In the genomic region with DNA sequence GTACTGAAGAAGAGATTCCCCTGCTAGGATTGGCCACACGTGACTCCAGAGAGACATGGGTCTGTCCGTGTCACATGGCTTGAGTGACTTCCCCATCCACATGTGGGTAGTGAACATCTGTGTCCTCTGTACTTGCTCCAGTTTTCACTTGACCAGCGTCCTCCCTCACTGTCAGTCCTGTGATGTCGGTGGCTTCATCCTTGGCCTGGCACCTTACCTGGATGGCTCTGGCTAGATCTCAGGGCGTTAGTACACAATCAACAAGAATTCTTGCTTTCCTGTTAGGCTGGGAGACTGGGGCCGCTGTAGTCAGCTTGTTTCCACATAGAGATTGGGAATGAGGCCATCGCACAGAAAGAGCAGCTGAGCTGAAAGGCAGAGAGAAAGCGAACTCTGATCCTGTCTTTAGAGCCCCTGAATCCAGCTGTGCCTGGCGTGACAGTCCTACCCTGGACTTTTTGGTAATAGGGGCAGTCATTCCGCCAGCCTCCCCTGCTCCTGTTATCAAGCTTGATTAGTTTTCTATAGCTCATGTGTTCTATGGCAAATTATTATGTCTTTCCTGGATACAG, we compare ENCODE assay signal across 20 cellular contexts.
"Had no signal": no experiment of that assay in that cellular context is flagged by ENCODE, and none has a peak within 500 bp of the region (broad histone marks: within the 10 kb centered on the region; RNA-seq: fewer than 3 reads in every experiment).

No MANE protein-coding gene starts in this region.

- ATAC-seq: activated T-cell treated with anti-CD3 and anti-CD28 coated beads, Interleukin-2, amount 50 U/mL, for 4 hours; stimulated activated naive B cell treated with anti-CD40 and anti-IgM and Interleukin-4, amounts not matched to agents 10 μg/mL and 1 μg/mL and 100 μg/mL, for 72 hours; WTC11 had no signal

- H3K27ac Mint-ChIP-seq: activated naive CD8-positive, alpha-beta T cell; activated T-helper 2 cell treated with anti-CD3 and anti-CD28 coated beads, Interferon-gamma antibody, Interleukin-2, Interleukin-4, amounts not matched to agents 10 μg/mL and 5 μg/mL and 100 μg/mL, durations not matched to agents 14 hours and 24 hours and 36 hours; T-helper 1 cell treated with Interleukin-12 subunit alpha and Interleukin-12 subunit beta and Interleukin-4 antibody, amounts not matched to agents 30 μg/mL and 1 μg/mL, for 36 hours; WTC11 had no signal

- H3K36me3 Mint-ChIP-seq: WTC11 had no signal

- H3K4me3 ChIP-seq: colonic mucosa, hepatocyte, tibial artery had no signal

- H3K4me3 Mint-ChIP-seq: activated naive CD8-positive, alpha-beta T cell; activated T-cell treated with anti-CD3 and anti-CD28 coated beads, Interleukin-2, amount 50 U/mL, for 4 hours; central memory CD8-positive, alpha-beta T cell; stimulated activated naive B cell treated with anti-CD40 and anti-IgM and Interleukin-4, amounts not matched to agents 10 μg/mL and 1 μg/mL and 100 μg/mL, for 72 hours; T-helper 1 cell treated with Interleukin-12 subunit alpha and Interleukin-12 subunit beta and Interleukin-4 antibody, amounts not matched to agents 30 μg/mL and 1 μg/mL, for 36 hours; WTC11 had no signal

- H3K9me3 Mint-ChIP-seq: activated T-cell treated with anti-CD3 and anti-CD28 coated beads, Interleukin-2, amount 50 U/mL, for 4 hours; activated T-helper 2 cell treated with anti-CD3 and anti-CD28 coated beads, Interferon-gamma antibody, Interleukin-2, Interleukin-4, amounts not matched to agents 10 μg/mL and 5 μg/mL and 100 μg/mL, durations not matched to agents 14 hours and 24 hours and 36 hours; central memory CD8-positive, alpha-beta T cell; immature natural killer cell; naive B cell; T-helper 1 cell treated with Interleukin-12 subunit alpha and Interleukin-12 subunit beta and Interleukin-4 antibody, amounts not matched to agents 30 μg/mL and 1 μg/mL, for 36 hours; WTC11 had no signal

- H3K4me1 ChIP-seq: colonic mucosa had no signal

- DNase-seq: activated CD8-positive, alpha-beta memory T cell treated with anti-CD3 and anti-CD28 coated beads, Interleukin-2, amount 50 U/mL, for 4 hours; activated naive CD4-positive, alpha-beta T cell; activated T-cell treated with anti-CD3 and anti-CD28 coated beads, Interleukin-2, amount 50 U/mL, for 4 hours; colonic mucosa; foreskin fibroblast; immature natural killer cell; mesendoderm; naive B cell; occipital lobe; stimulated activated CD4-positive, alpha-beta T cell treated with anti-CD3 and anti-CD28 coated beads, Interleukin-2, amount 100 ng/mL, for 48 hours; stimulated activated CD8-positive, alpha-beta memory T cell treated with anti-CD3 and anti-CD28 coated beads, Interleukin-4, amount 100 ng/mL, for 48 hours; stimulated activated naive B cell treated with anti-CD40 and anti-IgM and Interleukin-4, amounts not matched to agents 10 μg/mL and 1 μg/mL and 100 μg/mL, for 72 hours; T1000 had no signal

- H3K36me3 ChIP-seq: colonic mucosa had no signal

- H3K27ac ChIP-seq: colonic mucosa, hepatocyte, tibial artery had no signal

- H3K27me3 ChIP-seq: colonic mucosa, hepatocyte, tibial artery had no signal

- H3K4me2 ChIP-seq: hepatocyte had no signal

- H3K79me2 ChIP-seq: hepatocyte had no signal

- H3K27me3 Mint-ChIP-seq: activated naive CD8-positive, alpha-beta T cell; central memory CD8-positive, alpha-beta T cell; naive B cell; stimulated activated naive B cell treated with anti-CD40 and anti-IgM and Interleukin-4, amounts not matched to agents 10 μg/mL and 1 μg/mL and 100 μg/mL, for 72 hours had no signal

- H2AFZ ChIP-seq: hepatocyte had no signal

- H3K9me3 ChIP-seq: colonic mucosa, tibial artery had no signal
